In the genomic region with DNA sequence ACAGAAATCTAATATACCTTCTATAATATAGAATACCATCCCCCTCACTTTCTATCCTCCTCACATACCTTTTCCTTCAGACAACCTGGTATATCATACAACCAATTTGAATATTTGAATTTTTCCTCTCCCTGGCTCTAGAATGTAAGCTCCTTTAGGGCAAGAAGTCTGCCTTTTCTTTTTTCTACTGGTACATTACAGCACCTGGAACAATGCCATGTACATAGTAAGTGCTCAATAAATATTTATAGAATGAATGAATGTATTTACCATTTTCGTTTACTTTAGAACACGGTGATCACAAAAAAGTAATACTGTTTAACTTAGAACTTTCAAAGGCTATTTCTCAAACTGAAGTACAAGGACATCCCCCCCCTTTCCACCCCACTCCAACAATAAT, we compare ENCODE assay signal across 8 cellular contexts.
"Had no signal": no experiment of that assay in that cellular context is flagged by ENCODE, and none has a peak within 500 bp of the region (broad histone marks: within the 10 kb centered on the region; RNA-seq: fewer than 3 reads in every experiment).

No MANE protein-coding gene starts in this region.

- ATAC-seq: K562 had no signal

- H3K9ac ChIP-seq: KMS-11 had no signal

- H3K4me3 ChIP-seq: K562 had no signal

- H3K4me3 Mint-ChIP-seq: IgD-negative memory B cell had no signal

- FAIRE-seq: HTR-8/SVneo, K562 had no signal

- H3K27me3 Mint-ChIP-seq: IgD-negative memory B cell had no signal

- DNase-seq: IMR-90, KBM-7, KG1 had no signal

- H3K27ac Mint-ChIP-seq: IgD-negative memory B cell had no signal

- H3K4me2 ChIP-seq: KMS-11 had no signal

- H3K27ac ChIP-seq: HL-60, KMS-11 had no signal

- H3K9me3 Mint-ChIP-seq: IgD-negative memory B cell had no signal
